10 cellular contexts compared by ENCODE assay signal in the genomic region with DNA sequence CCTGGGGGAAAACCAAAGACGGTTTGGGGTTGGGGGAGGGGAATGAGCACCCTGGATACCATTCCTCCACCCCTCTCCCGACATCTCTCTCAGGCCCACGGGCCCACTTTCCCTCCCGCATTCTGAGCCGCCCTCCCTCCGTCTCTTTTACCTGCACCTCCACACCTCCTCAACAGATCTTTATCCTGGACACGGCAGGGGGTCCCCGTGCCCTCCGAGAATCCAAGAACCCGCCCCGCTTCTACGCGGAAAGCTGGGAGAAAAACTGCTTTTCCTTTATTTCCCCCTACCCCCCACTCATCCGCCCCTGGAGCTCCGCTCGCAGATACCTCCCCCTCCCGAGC.
A peak's percentile ranks its signal among the peaks of the same experiment; 100 is the strongest.
DNase-seq lines count a peak whose midpoint lies in the region; ATAC-seq and TF ChIP-seq lines count a peak whose summit lies in the region.
"Had no signal": no experiment of that assay in that cellular context is flagged by ENCODE, and none has a peak within 500 bp of the region (broad histone marks: within the 10 kb centered on the region; RNA-seq: fewer than 3 reads in every experiment).

No MANE protein-coding gene starts in this region.

- intact Hi-C loops in lower lobe of right lung (cut with DNase I), result no loop called here

- H3K4me1 ChIP-seq in SK-N-SH (ENCODE audit: control insufficient read depth in 1 of 2, insufficient read depth in 2 of 2, low read depth in 1 of 2, low read length in 1 of 2) (peaks cover 28 to 43% of the 10 kb centered on the region in 2 experiments), lower lobe of right lung (peaks cover 25% of the 10 kb centered on the region), thoracic aorta (ENCODE audit: control insufficient read depth in 1 of 2, low read depth in 2 of 2) (peaks cover 23 to 38% of the 10 kb centered on the region in 2 donors)

- H3K4me3 Mint-ChIP-seq in activated CD8-positive, alpha-beta T cell treated with anti-CD3 and anti-CD28 coated beads, Interleukin-2, amount 10 ng/mL, durations not matched to agents 7 days and 5 days, result no peak overlapping the region

- POLR2A ChIA-PET in SK-N-SH (lab: Yijun Ruan, JAX), result no interaction called here
- POLR2A ChIA-PET in activated CD8-positive, alpha-beta T cell treated with anti-CD3 and anti-CD28 coated beads, Interleukin-2, amount 10 ng/mL, durations not matched to agents 7 days and 5 days (lab: Charles Lee), result no interaction called here

- peak overlapping the region in 1 of 2 experiments; percentile 58; a peak in 2 of 4 replicates for H3K27ac ChIP-seq in SK-N-SH (ENCODE audit: low read depth in 2 of 2, low read length in 1 of 2)
- H3K27ac ChIP-seq in brain microvascular endothelial cell, result peak overlapping the region; percentile 60
- H3K27ac ChIP-seq in lower lobe of right lung, result no peak overlapping the region
- H3K27ac ChIP-seq in thoracic aorta, result no peak overlapping the region

- 67% methylated on average over 16 of the region's 17 CpGs for WGBS in SK-N-SH (ENCODE audit: low lambda C conversion rate)

- peaks cover 45% of the 10 kb centered on the region for H3K27me3 Mint-ChIP-seq in activated CD8-positive, alpha-beta T cell treated with anti-CD3 and anti-CD28 coated beads, Interleukin-2, amount 10 ng/mL, durations not matched to agents 7 days and 5 days (ENCODE audit: low read depth)

- DNase-seq in SK-N-SH, result no peak
- no peak for DNase-seq in brain microvascular endothelial cell
- no peak for DNase-seq in lower lobe of right lung
- no peak for DNase-seq in thoracic aorta (ENCODE audit: low spot score)
- DNase-seq in activated CD8-positive, alpha-beta T cell treated with anti-CD3 and anti-CD28 coated beads, Interleukin-2, amount 10 ng/mL, durations not matched to agents 7 days and 5 days, result no peak
- no peak for DNase-seq in activated CD4-positive, alpha-beta T cell treated with anti-CD3 and anti-CD28 coated beads for 1 hour
- DNase-seq: stimulated activated naive CD4-positive, alpha-beta T cell treated with Interleukin-2 at 50 U/mL for 16 hours had no signal

- H3K9me2 ChIP-seq in SK-N-SH, result no peaks in the 10 kb centered on the region

- H3K4me3 ChIP-seq in SK-N-SH (ENCODE audit: low read depth in 2 of 2, low read length in 1 of 2) (peak overlapping the region; percentile 55 to 62), brain microvascular endothelial cell (ENCODE audit: low read depth, low read length) (peak overlapping the region; percentile 88), lower lobe of right lung (peak overlapping the region; percentile 60), thoracic aorta (peak overlapping the region; percentile 80)

- no peaks in the 10 kb centered on the region for H3K4me1 Mint-ChIP-seq in activated CD8-positive, alpha-beta T cell treated with anti-CD3 and anti-CD28 coated beads, Interleukin-2, amount 10 ng/mL, durations not matched to agents 7 days and 5 days (ENCODE audit: low read depth)

- H2AFZ ChIP-seq in SK-N-SH (ENCODE audit: low read depth), result no peak overlapping the region

- H3K36me3 ChIP-seq in SK-N-SH (replicated peaks in 1 of 2; ENCODE audit: control insufficient read depth in 1 of 2, insufficient read depth in 2 of 2, low read length in 1 of 2) (peaks cover 15 to 34% of the 10 kb centered on the region in 2 experiments), brain microvascular endothelial cell (replicated peaks) (peaks cover 22% of the 10 kb centered on the region), lower lobe of right lung (no peaks in the 10 kb centered on the region), thoracic aorta (no peaks in the 10 kb centered on the region)

- no peak for TF ChIP-seq EP300 in SK-N-SH (IDR thresholded peaks at IDR 0.05; ENCODE audit: borderline replicate concordance in 1 of 2, low read depth in 1 of 2, low read length in 1 of 2)

- CTCF ChIA-PET in SK-N-SH (lab: Yijun Ruan, JAX), result interaction anchor here (0.7 to 6.6 kb wide), 5 partner anchors 15 to 89 kb away, joined by 3 to 75 read pairs (median 3); no protein-coding TSS in a partner anchor
- CTCF ChIA-PET in activated CD8-positive, alpha-beta T cell treated with anti-CD3 and anti-CD28 coated beads, Interleukin-2, amount 10 ng/mL, durations not matched to agents 7 days and 5 days (lab: Charles Lee), result no interaction called here

- H3K27ac Mint-ChIP-seq in activated CD8-positive, alpha-beta T cell treated with anti-CD3 and anti-CD28 coated beads, Interleukin-2, amount 10 ng/mL, durations not matched to agents 7 days and 5 days, result no peak overlapping the region
- H3K27ac Mint-ChIP-seq: activated T-helper 2 cell treated with anti-CD3 and anti-CD28 coated beads, Interferon-gamma antibody, Interleukin-2, Interleukin-4, amounts not matched to agents 10 μg/mL and 5 μg/mL and 100 μg/mL, durations not matched to agents 14 hours and 24 hours and 36 hours had no signal

- ATAC-seq in SK-N-SH treated with all-trans-retinoic acid at 6 μM for 48 hours, result no peak
- ATAC-seq in lower lobe of right lung, result no peak
- no peak for ATAC-seq in thoracic aorta (ENCODE audit: insufficient number of reproducible peaks, low FRiP score, low read depth)
- no peak for ATAC-seq in GM18867 (IDR thresholded peaks at IDR 0.05; ENCODE audit: unreplicated experiment)
- ATAC-seq in activated CD8-positive, alpha-beta T cell treated with anti-CD3 and anti-CD28 coated beads, Interleukin-2, amount 10 ng/mL, durations not matched to agents 7 days and 5 days, result no peak

- H3K9ac ChIP-seq in SK-N-SH, result peak overlapping the region; percentile 53; the same call in 1 of the 2 replicates

- no peaks in the 10 kb centered on the region for H3K36me3 Mint-ChIP-seq in activated CD8-positive, alpha-beta T cell treated with anti-CD3 and anti-CD28 coated beads, Interleukin-2, amount 10 ng/mL, durations not matched to agents 7 days and 5 days (ENCODE audit: low read depth)

- no peaks in the 10 kb centered on the region for H3K27me3 ChIP-seq in SK-N-SH (ENCODE audit: insufficient read depth)
- H3K27me3 ChIP-seq in brain microvascular endothelial cell (replicated peaks), result no peaks in the 10 kb centered on the region
- peaks cover 16% of the 10 kb centered on the region for H3K27me3 ChIP-seq in lower lobe of right lung (ENCODE audit: low read depth)
- no peaks in the 10 kb centered on the region for H3K27me3 ChIP-seq in thoracic aorta (replicated peaks; ENCODE audit: insufficient read depth)

- H3K4me2 ChIP-seq in SK-N-SH, result peak overlapping the region; percentile 92

- peaks cover 38% of the 10 kb centered on the region for H3F3A ChIP-seq in SK-N-SH (replicated peaks; ENCODE audit: insufficient read depth)

- H3K9me3 Mint-ChIP-seq in activated CD8-positive, alpha-beta T cell treated with anti-CD3 and anti-CD28 coated beads, Interleukin-2, amount 10 ng/mL, durations not matched to agents 7 days and 5 days (ENCODE audit: insufficient read depth), result no peaks in the 10 kb centered on the region
- H3K9me3 Mint-ChIP-seq: activated T-helper 2 cell treated with anti-CD3 and anti-CD28 coated beads, Interferon-gamma antibody, Interleukin-2, Interleukin-4, amounts not matched to agents 10 μg/mL and 5 μg/mL and 100 μg/mL, durations not matched to agents 14 hours and 24 hours and 36 hours had no signal

- TF ChIP-seq RAD21 in SK-N-SH (IDR thresholded peaks at IDR 0.05; ENCODE audit: low read length), result no peak

- H4K20me1 ChIP-seq in SK-N-SH (ENCODE audit: insufficient read depth), result peaks cover 43% of the 10 kb centered on the region

- in situ Hi-C loops in brain microvascular endothelial cell (cut with HindIII; ENCODE audit: low pct_ligation_motif_present, low sequenced_read_pairs), result no loop called here

- peaks cover 77% of the 10 kb centered on the region for H3K79me2 ChIP-seq in SK-N-SH (ENCODE audit: insufficient read depth)

- TF ChIP-seq CTCF in SK-N-SH (IDR thresholded peaks at IDR 0.05), result no peak
- TF ChIP-seq CTCF in brain microvascular endothelial cell (IDR thresholded peaks at IDR 0.05; ENCODE audit: low read depth, low read length, missing control alignments), result no peak
- TF ChIP-seq CTCF in lower lobe of right lung (IDR thresholded peaks at IDR 0.05), result no peak
- TF ChIP-seq CTCF in thoracic aorta (IDR thresholded peaks at IDR 0.05), result no peak

- no peaks in the 10 kb centered on the region for H3K9me3 ChIP-seq in SK-N-SH
- no peaks in the 10 kb centered on the region for H3K9me3 ChIP-seq in lower lobe of right lung
- no peaks in the 10 kb centered on the region for H3K9me3 ChIP-seq in thoracic aorta

TF ChIP-seq in SK-N-SH, 30 proteins besides CTCF, POLR2A, EP300 and RAD21:
- no peak for TF ChIP-seq TAF1 (IDR thresholded peaks at IDR 0.05; ENCODE audit: borderline replicate concordance, low read depth, low read length)
- no peak for TF ChIP-seq RFX5 (IDR thresholded peaks at IDR 0.05; ENCODE audit: low read length)
- no peak for TF ChIP-seq NRF1 (IDR thresholded peaks at IDR 0.05; ENCODE audit: low read depth, low read length)
- no peak for TF ChIP-seq NFIC (IDR thresholded peaks at IDR 0.05; ENCODE audit: borderline replicate concordance)
- TF ChIP-seq RXRA (IDR thresholded peaks at IDR 0.05; ENCODE audit: borderline replicate concordance, low read depth), result no peak
- TF ChIP-seq SMC3 (IDR thresholded peaks at IDR 0.05; ENCODE audit: low read depth, low read length), result no peak

TF ChIP-seq in SK-N-SH treated with all-trans-retinoic acid at 6 μM for 48 hours, 23 proteins besides CTCF, POLR2A, EP300 and RAD21 (continues in another document):
- TF ChIP-seq, protein P1, sequence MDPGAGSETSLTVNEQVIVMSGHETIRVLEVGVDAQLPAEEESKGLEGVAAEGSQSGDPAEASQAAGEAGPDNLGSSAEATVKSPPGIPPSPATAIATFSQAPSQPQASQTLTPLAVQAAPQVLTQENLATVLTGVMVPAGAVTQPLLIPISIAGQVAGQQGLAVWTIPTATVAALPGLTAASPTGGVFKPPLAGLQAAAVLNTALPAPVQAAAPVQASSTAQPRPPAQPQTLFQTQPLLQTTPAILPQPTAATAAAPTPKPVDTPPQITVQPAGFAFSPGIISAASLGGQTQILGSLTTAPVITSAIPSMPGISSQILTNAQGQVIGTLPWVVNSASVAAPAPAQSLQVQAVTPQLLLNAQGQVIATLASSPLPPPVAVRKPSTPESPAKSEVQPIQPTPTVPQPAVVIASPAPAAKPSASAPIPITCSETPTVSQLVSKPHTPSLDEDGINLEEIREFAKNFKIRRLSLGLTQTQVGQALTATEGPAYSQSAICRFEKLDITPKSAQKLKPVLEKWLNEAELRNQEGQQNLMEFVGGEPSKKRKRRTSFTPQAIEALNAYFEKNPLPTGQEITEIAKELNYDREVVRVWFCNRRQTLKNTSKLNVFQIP (CRISPR knock-in tag; IDR thresholded peaks at IDR 0.05; ENCODE audit: borderline replicate concordance, low read depth), result no peak
